8 cellular contexts compared by ENCODE assay signal in genomic region chr5:119743927-119744326, GRCh38.
DNase-seq lines count a peak whose midpoint lies in the region; ATAC-seq and TF ChIP-seq lines count a peak whose summit lies in the region.

No MANE protein-coding gene starts in this region.

- TF ChIP-seq CTCF in coronary artery (IDR thresholded peaks at IDR 0.05): no peak

- DNase-seq in stimulated activated CD4-positive, alpha-beta T cell treated with anti-CD3 and anti-CD28 coated beads, Interleukin-15, amount 100 ng/mL, for 24 hours: peak; percentile 7
- DNase-seq in stimulated activated CD4-positive, alpha-beta T cell treated with anti-CD3 and anti-CD28 coated beads, Interleukin-2, amount 100 ng/mL, for 24 hours: no peak
- DNase-seq in SK-MEL-5 (ENCODE audit: low read depth, low spot score): peak; percentile 76
- peak; percentile 57 for DNase-seq in iPS DF 6.9 (ENCODE audit: low read depth, low spot score)
- no peak for DNase-seq in coronary artery (ENCODE audit: low spot score)
- DNase-seq in Right ventricle myocardium superior: no peak

- ATAC-seq in GM21526 (IDR thresholded peaks at IDR 0.05; ENCODE audit: low FRiP score, unreplicated experiment) (peak; percentile 97), HG03521 (IDR thresholded peaks at IDR 0.05; ENCODE audit: unreplicated experiment) (peak; percentile 94), Right ventricle myocardium superior (ENCODE audit: poor library complexity) (no peak)

- H3K4me3 ChIP-seq in iPS DF 6.9 (ENCODE audit: low read length) (no peak overlapping the region), coronary artery (no peak overlapping the region)

- no peaks in the 10 kb centered on the region for H3K9me3 ChIP-seq in iPS DF 6.9 (ENCODE audit: control insufficient read depth, insufficient read depth, low read length)

- H3K36me3 ChIP-seq in iPS DF 6.9 (ENCODE audit: control insufficient read depth, insufficient read depth, low read length): no peaks in the 10 kb centered on the region

- no peak overlapping the region for H3K27ac ChIP-seq in iPS DF 6.9 (ENCODE audit: low read length)
- H3K27ac ChIP-seq in coronary artery: no peak overlapping the region

- no peaks in the 10 kb centered on the region for H3K27me3 ChIP-seq in iPS DF 6.9 (ENCODE audit: control insufficient read depth, insufficient read depth, low read length)

- in situ Hi-C loops in SK-MEL-5 (cut with HindIII; ENCODE audit: low pct_unique_long_range_greater_than_20kb, low sequenced_read_pairs): no loop called here

- intact Hi-C loops in Right ventricle myocardium superior (cut with DNase I): no loop called here

- no peaks in the 10 kb centered on the region for H3K4me1 ChIP-seq in iPS DF 6.9 (ENCODE audit: control insufficient read depth, insufficient read depth, low read length)

- no CpG with 5 or more reads among the region's 1 CpG for WGBS in iPS DF 6.9 (ENCODE audit: insufficient coverage, insufficient read length)

Comparison
In these comparisons a context has a peak if more than half of its experiments do, and no peak if none do; other contexts are left out.
1. DNase-seq: peak in stimulated activated CD4-positive, alpha-beta T cell treated with anti-CD3 and anti-CD28 coated beads, Interleukin-15, amount 100 ng/mL, for 24 hours (single experiment), SK-MEL-5 (single experiment) and iPS DF 6.9 (single experiment); none in stimulated activated CD4-positive, alpha-beta T cell treated with anti-CD3 and anti-CD28 coated beads, Interleukin-2, amount 100 ng/mL, for 24 hours (0 of 2), coronary artery (single experiment) and Right ventricle myocardium superior (single experiment).